ENCODE assay signal across 11 cellular contexts in genomic region chr10:100174699-100175677, GRCh38. TPM values are rescaled to one million over a fixed set of nuclear protein-coding genes. Genes with fewer than 3 reads are reported as not detected.
DNase-seq lines count a peak whose midpoint lies in the region; ATAC-seq, FAIRE-seq and TF ChIP-seq lines count a peak whose summit lies in the region.
"Had no signal": no experiment of that assay in that cellular context is flagged by ENCODE, and none has a peak within 500 bp of the region (broad histone marks: within the 10 kb centered on the region; RNA-seq: fewer than 3 reads in every experiment).

No MANE protein-coding gene starts in this region.

- H3K4me1 Mint-ChIP-seq in activated naive CD8-positive, alpha-beta T cell (ENCODE audit: low read depth): peaks cover 21% of the 10 kb centered on the region

- ATAC-seq in GM19438 (IDR thresholded peaks at IDR 0.05; ENCODE audit: low read depth, unreplicated experiment) (peak; percentile 67), HG02981 (IDR thresholded peaks at IDR 0.05; ENCODE audit: unreplicated experiment) (peak; percentile 93), gastroesophageal sphincter (no peak)

- no peak for TF ChIP-seq CTCF in gastroesophageal sphincter (IDR thresholded peaks at IDR 0.05)

- H3K36me3 Mint-ChIP-seq in activated naive CD8-positive, alpha-beta T cell: peaks cover 38% of the 10 kb centered on the region

- WGBS in gastroesophageal sphincter (ENCODE audit: low coverage in 1 of 2), 2 donors: 93 to 97% methylated on average over 3 of the region's 3 CpGs

- H3K4me3 ChIP-seq in gastroesophageal sphincter: no peak overlapping the region

- DNase-seq in GM18507 (ENCODE audit: extremely low spot score, insufficient read length, low read depth): no peak
- DNase-seq in stimulated activated naive CD4-positive, alpha-beta T cell treated with Interleukin-2 at 50 U/mL for 16 hours (lab: John Stamatoyannopoulos, UW): no peak
- no peak for DNase-seq in kidney glomerular epithelial cell (lab: John Stamatoyannopoulos, UW)
- DNase-seq in OCI-M2 (lab: John Stamatoyannopoulos, UW; ENCODE audit: unreplicated experiment): no peak
- DNase-seq: DMS 273 treated with DMSO at 0.1 percent for 48 hours, NCI-H2171 treated with DMSO at 0.1 percent for 48 hours had no signal

- peaks cover 4% of the 10 kb centered on the region for H3K9me3 Mint-ChIP-seq in activated naive CD8-positive, alpha-beta T cell (ENCODE audit: low read depth)

- H3K27me3 Mint-ChIP-seq in activated naive CD8-positive, alpha-beta T cell: no peaks in the 10 kb centered on the region

- H3K27ac Mint-ChIP-seq in activated naive CD8-positive, alpha-beta T cell: peak overlapping the region; percentile 41

- no peaks in the 10 kb centered on the region for H3K27me3 ChIP-seq in gastroesophageal sphincter

- no peaks in the 10 kb centered on the region for H3K9me3 ChIP-seq in gastroesophageal sphincter

- H3K36me3 ChIP-seq in gastroesophageal sphincter: peaks cover 0 to 93% of the 10 kb centered on the region in 2 donors

- no peaks in the 10 kb centered on the region for H3K4me1 ChIP-seq in gastroesophageal sphincter

- TF ChIP-seq EP300 in gastroesophageal sphincter (IDR thresholded peaks at IDR 0.05): no peak

- H3K27ac ChIP-seq in gastroesophageal sphincter: no peak overlapping the region

- peak; percentile 81 for FAIRE-seq in GM18507 (lab: Jason Lieb, UNC)
- FAIRE-seq: bronchial epithelial cell had no signal

- no peak for TF ChIP-seq POLR2A in gastroesophageal sphincter (IDR thresholded peaks at IDR 0.05)

- no peak overlapping the region for H3K4me3 Mint-ChIP-seq in activated naive CD8-positive, alpha-beta T cell

RNA-seq across cellular contexts. Expression of gene ERLIN1, which starts 10.8 kb away (rescaled TPM):
- 10 to 100 TPM in 3 of 4 donors, 1 to 10 TPM in 1; 5.9 to 20.5 (median 12.4) TPM for total RNA-seq in gastroesophageal sphincter

RNA-seq across cellular contexts. Expression of gene CHUK, which starts 54.4 kb away (rescaled TPM):
- total RNA-seq in gastroesophageal sphincter: 10 to 100 TPM; 18.3 to 33.8 (median 25.4) TPM
